35 cellular contexts compared by ENCODE assay signal in the genomic region with DNA sequence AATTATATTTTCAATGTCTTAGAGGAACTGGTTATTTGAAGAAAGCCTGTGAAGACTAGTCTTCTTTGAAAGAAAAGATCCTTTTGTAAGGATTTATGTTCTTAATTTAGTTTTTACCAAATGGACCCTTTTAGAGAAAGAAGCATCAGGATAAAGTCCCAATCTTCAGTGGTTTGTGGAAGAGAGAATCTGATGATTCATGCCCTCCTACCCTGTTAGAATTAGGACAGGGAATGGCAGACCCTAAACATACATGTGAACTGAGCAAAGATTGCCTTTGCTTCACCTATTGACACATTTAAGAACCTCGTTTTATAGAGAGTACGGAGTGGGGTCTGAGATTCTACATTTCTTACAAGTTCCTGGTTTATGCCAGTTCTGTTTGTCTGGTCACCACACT.
"Had no signal": no experiment of that assay in that cellular context is flagged by ENCODE, and none has a peak within 500 bp of the region (broad histone marks: within the 10 kb centered on the region; RNA-seq: fewer than 3 reads in every experiment).

No MANE protein-coding gene starts in this region.

- H3K4me3 ChIP-seq: MG63 had no signal

- H3K9me3 ChIP-seq: MG63 had no signal

- H3K27me3 ChIP-seq: MG63 had no signal

- DNase-seq: Kasumi-1, MG63, MM.1S, MV-4-11, NCI-H1048, NCI-H1092, NCI-H1092 treated with DMSO at 0.1 percent for 48 hours, NCI-H1105, NCI-H1105 treated with DMSO at 0.1 percent for 48 hours, NCI-H1417, NCI-H1417 treated with DMSO at 0.1 percent for 48 hours, NCI-H1436, NCI-H1436 treated with DMSO at 0.1 percent for 48 hours, NCI-H146, NCI-H1694, NCI-H1694 treated with DMSO at 0.1 percent for 48 hours, NCI-H187, NCI-H187 treated with DMSO at 0.1 percent for 48 hours, NCI-H1930, NCI-H2029, NCI-H2029 treated with DMSO at 0.1 percent for 48 hours, NCI-H2081, NCI-H2081 treated with DMSO at 0.1 percent for 48 hours, NCI-H2107, NCI-H2171, NCI-H2227 treated with DMSO at 0.1 percent for 48 hours, NCI-H226, NCI-H345, NCI-H446, NCI-H446 treated with DMSO at 0.1 percent for 48 hours, NCI-H510A, NCI-H510A treated with DMSO at 0.1 percent for 48 hours, NCI-H524, NCI-H524 treated with DMSO at 0.1 percent for 48 hours, NCI-H526 had no signal
